8 cellular contexts compared by ENCODE assay signal in the genomic region with DNA sequence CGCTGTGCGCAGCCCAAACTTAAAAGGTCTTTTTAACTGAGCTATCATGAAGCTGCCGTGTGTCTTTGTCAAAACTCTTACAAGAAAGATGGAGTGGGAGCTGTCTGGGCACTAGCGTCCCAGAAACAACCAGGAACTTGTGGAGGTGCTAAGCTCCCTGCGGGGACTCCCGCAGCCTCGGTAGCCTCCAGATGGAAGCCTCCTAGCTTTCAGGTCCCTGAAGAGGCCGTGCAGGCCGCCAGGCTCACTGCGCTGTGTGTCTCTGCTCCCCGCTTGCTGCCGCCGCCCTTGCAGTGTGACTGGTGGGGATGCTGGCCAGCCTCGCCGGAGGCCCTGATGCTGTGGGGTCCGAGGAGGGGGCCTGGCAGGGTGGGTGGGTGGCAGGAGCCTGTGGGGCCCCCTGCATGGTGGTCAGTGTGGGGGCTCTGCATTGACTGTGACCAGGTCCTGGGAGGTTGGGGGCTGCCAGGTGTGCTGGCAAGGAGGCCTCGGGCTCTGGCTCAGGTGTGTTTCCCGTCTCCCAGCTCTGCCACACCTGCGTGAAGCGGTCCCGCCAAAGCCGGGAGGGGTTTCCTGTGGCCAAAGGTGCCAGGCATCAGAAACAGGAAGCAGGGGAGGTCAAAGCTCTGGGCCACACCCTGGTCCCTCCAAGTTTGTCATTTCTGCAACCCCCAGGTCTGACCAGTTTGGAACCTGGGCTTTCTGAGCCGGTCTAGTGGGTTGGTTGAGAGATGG. TPM values are rescaled to one million over a fixed set of nuclear protein-coding genes. Genes with fewer than 3 reads are reported as not detected.
DNase-seq lines count a peak whose midpoint lies in the region; ATAC-seq lines count a peak whose summit lies in the region.

No MANE protein-coding gene starts in this region.

- ATAC-seq in activated CD8-positive, alpha-beta memory T cell treated with anti-CD3 and anti-CD28 coated beads, Interleukin-2, amount 10 ng/mL, durations not matched to agents 7 days and 5 days: no peak
- no peak for ATAC-seq in activated naive CD4-positive, alpha-beta T cell treated with anti-CD3 and anti-CD28 coated beads, Interleukin-2, amount 50 U/mL, for 72 hours
- no peak for ATAC-seq in stimulated activated naive B cell treated with anti-CD40 and anti-IgM and Interleukin-4, amounts not matched to agents 10 μg/mL and 1 μg/mL and 100 μg/mL, for 72 hours (replicated peaks)

- H3K36me3 Mint-ChIP-seq in activated CD8-positive, alpha-beta memory T cell treated with anti-CD3 and anti-CD28 coated beads, Interleukin-2, amount 10 ng/mL, durations not matched to agents 7 days and 5 days: peaks cover 14% of the 10 kb centered on the region
- peaks cover 6 to 12% of the 10 kb centered on the region in 2 donors for H3K36me3 Mint-ChIP-seq in activated naive CD4-positive, alpha-beta T cell treated with anti-CD3 and anti-CD28 coated beads, Interleukin-2, amount 50 U/mL, for 72 hours
- peaks cover 9 to 18% of the 10 kb centered on the region in 2 donors for H3K36me3 Mint-ChIP-seq in stimulated activated naive B cell treated with anti-CD40 and anti-IgM and Interleukin-4, amounts not matched to agents 10 μg/mL and 1 μg/mL and 100 μg/mL, for 72 hours

- H3K4me1 Mint-ChIP-seq in activated CD8-positive, alpha-beta memory T cell treated with anti-CD3 and anti-CD28 coated beads, Interleukin-2, amount 10 ng/mL, durations not matched to agents 7 days and 5 days: peaks cover 44% of the 10 kb centered on the region
- H3K4me1 Mint-ChIP-seq in stimulated activated naive B cell treated with anti-CD40 and anti-IgM and Interleukin-4, amounts not matched to agents 10 μg/mL and 1 μg/mL and 100 μg/mL, for 72 hours: peaks cover 34 to 65% of the 10 kb centered on the region in 2 donors

- H3K4me3 ChIP-seq in iPS-11a (ENCODE audit: low read depth, low read length): peak overlapping the region; percentile 54

- H3K27ac Mint-ChIP-seq in activated CD8-positive, alpha-beta memory T cell treated with anti-CD3 and anti-CD28 coated beads, Interleukin-2, amount 10 ng/mL, durations not matched to agents 7 days and 5 days: peak overlapping the region; percentile 95
- H3K27ac Mint-ChIP-seq in activated naive CD4-positive, alpha-beta T cell treated with anti-CD3 and anti-CD28 coated beads, Interleukin-2, amount 50 U/mL, for 72 hours: peak overlapping the region; percentile 85 to 91
- H3K27ac Mint-ChIP-seq in stimulated activated naive B cell treated with anti-CD40 and anti-IgM and Interleukin-4, amounts not matched to agents 10 μg/mL and 1 μg/mL and 100 μg/mL, for 72 hours: peak overlapping the region; percentile 92

- CTCF ChIA-PET in activated CD8-positive, alpha-beta memory T cell treated with anti-CD3 and anti-CD28 coated beads, Interleukin-2, amount 10 ng/mL, durations not matched to agents 7 days and 5 days (lab: Charles Lee): interaction anchor here (1.2 to 2.4 kb wide), 4 partner anchors 24 to 64 kb away, joined by 3 to 14 read pairs (median 4); partner anchors contain the start of gene HDAC10

- peak overlapping the region; percentile 95 for H3K4me3 Mint-ChIP-seq in activated CD8-positive, alpha-beta memory T cell treated with anti-CD3 and anti-CD28 coated beads, Interleukin-2, amount 10 ng/mL, durations not matched to agents 7 days and 5 days
- H3K4me3 Mint-ChIP-seq in stimulated activated naive B cell treated with anti-CD40 and anti-IgM and Interleukin-4, amounts not matched to agents 10 μg/mL and 1 μg/mL and 100 μg/mL, for 72 hours: peak overlapping the region; percentile 93 to 96

- DNase-seq in activated CD8-positive, alpha-beta memory T cell treated with anti-CD3 and anti-CD28 coated beads, Interleukin-2, amount 10 ng/mL, durations not matched to agents 7 days and 5 days: peak; percentile 67
- DNase-seq in activated CD8-positive, alpha-beta memory T cell treated with anti-CD3 and anti-CD28 coated beads, Interleukin-2, amount 50 U/mL, for 4 hours: no peak
- no peak for DNase-seq in activated naive CD4-positive, alpha-beta T cell treated with anti-CD3 and anti-CD28 coated beads, Interleukin-2, amount 50 U/mL, for 72 hours (ENCODE audit: low spot score in 2 of 2)
- DNase-seq in stimulated activated naive B cell treated with anti-CD40 and anti-IgM and Interleukin-4, amounts not matched to agents 10 μg/mL and 1 μg/mL and 100 μg/mL, for 72 hours: no peak
- DNase-seq in SKM-1 treated with dmso at 0.1 percent for 144 hours (lab: John Stamatoyannopoulos, UW; ENCODE audit: unreplicated experiment): no peak
- no peak for DNase-seq in NCI-H446 treated with DMSO at 0.1 percent for 48 hours (lab: John Stamatoyannopoulos, UW)
- no peak for DNase-seq in NCI-H128 (lab: John Stamatoyannopoulos, UW; ENCODE audit: unreplicated experiment)

- H3K27me3 Mint-ChIP-seq in activated CD8-positive, alpha-beta memory T cell treated with anti-CD3 and anti-CD28 coated beads, Interleukin-2, amount 10 ng/mL, durations not matched to agents 7 days and 5 days: no peaks in the 10 kb centered on the region
- H3K27me3 Mint-ChIP-seq in stimulated activated naive B cell treated with anti-CD40 and anti-IgM and Interleukin-4, amounts not matched to agents 10 μg/mL and 1 μg/mL and 100 μg/mL, for 72 hours: no peaks in the 10 kb centered on the region

- H3K9me3 Mint-ChIP-seq in activated CD8-positive, alpha-beta memory T cell treated with anti-CD3 and anti-CD28 coated beads, Interleukin-2, amount 10 ng/mL, durations not matched to agents 7 days and 5 days (ENCODE audit: low read depth): no peaks in the 10 kb centered on the region
- H3K9me3 Mint-ChIP-seq in activated naive CD4-positive, alpha-beta T cell treated with anti-CD3 and anti-CD28 coated beads, Interleukin-2, amount 50 U/mL, for 72 hours: no peaks in the 10 kb centered on the region
- no peaks in the 10 kb centered on the region for H3K9me3 Mint-ChIP-seq in stimulated activated naive B cell treated with anti-CD40 and anti-IgM and Interleukin-4, amounts not matched to agents 10 μg/mL and 1 μg/mL and 100 μg/mL, for 72 hours

RNA-seq across cellular contexts. Expression of gene TRABD, which starts 1.2 kb away (rescaled TPM):
- total RNA-seq in activated CD8-positive, alpha-beta memory T cell treated with anti-CD3 and anti-CD28 coated beads, Interleukin-2, amount 10 ng/mL, durations not matched to agents 7 days and 5 days: 100 to 1,000 TPM; 141 to 177 TPM
- 10 to 100 TPM; 84.4 to 98.2 TPM for total RNA-seq in activated naive CD4-positive, alpha-beta T cell treated with anti-CD3 and anti-CD28 coated beads, Interleukin-2, amount 50 U/mL, for 72 hours

RNA-seq across cellular contexts. Expression of gene SELENOO, which starts 13.9 kb away (rescaled TPM):
- total RNA-seq in activated CD8-positive, alpha-beta memory T cell treated with anti-CD3 and anti-CD28 coated beads, Interleukin-2, amount 10 ng/mL, durations not matched to agents 7 days and 5 days: 10 to 100 TPM; 30.0 to 35.6 TPM
- total RNA-seq in activated naive CD4-positive, alpha-beta T cell treated with anti-CD3 and anti-CD28 coated beads, Interleukin-2, amount 50 U/mL, for 72 hours: 10 to 100 TPM; 22.5 to 23.4 TPM

RNA-seq across cellular contexts. Expression of gene PANX2, which starts 16.4 kb away (rescaled TPM):
- total RNA-seq in activated CD8-positive, alpha-beta memory T cell treated with anti-CD3 and anti-CD28 coated beads, Interleukin-2, amount 10 ng/mL, durations not matched to agents 7 days and 5 days: 1 to 10 TPM; 1.3 to 1.8 TPM
- 1 to 10 TPM; 2.1 to 2.5 TPM for total RNA-seq in activated naive CD4-positive, alpha-beta T cell treated with anti-CD3 and anti-CD28 coated beads, Interleukin-2, amount 50 U/mL, for 72 hours

RNA-seq across cellular contexts. Expression of gene TUBGCP6, which starts 57.9 kb away (rescaled TPM):
- 10 to 100 TPM; 60.9 to 72.0 TPM for total RNA-seq in activated CD8-positive, alpha-beta memory T cell treated with anti-CD3 and anti-CD28 coated beads, Interleukin-2, amount 10 ng/mL, durations not matched to agents 7 days and 5 days
- total RNA-seq in activated naive CD4-positive, alpha-beta T cell treated with anti-CD3 and anti-CD28 coated beads, Interleukin-2, amount 50 U/mL, for 72 hours: 10 to 100 TPM; 49.6 to 50.9 TPM
